In genomic region chr1:58884706-58885661, GRCh38 we compare ENCODE assay signal across 8 cellular contexts.
DNase-seq lines count a peak whose midpoint lies in the region; ATAC-seq and TF ChIP-seq lines count a peak whose summit lies in the region.
"Had no signal": no experiment of that assay in that cellular context is flagged by ENCODE, and none has a peak within 500 bp of the region (broad histone marks: within the 10 kb centered on the region; RNA-seq: fewer than 3 reads in every experiment).

No MANE protein-coding gene starts in this region.

- H3K9me2 ChIP-seq in PC-3 (replicated peaks; ENCODE audit: low read length): no peaks in the 10 kb centered on the region

- CTCF ChIA-PET in PC-3 (lab: Charles Lee): no interaction called here

- H3K79me2 ChIP-seq in PC-3 (ENCODE audit: low read length): no peaks in the 10 kb centered on the region

- peak overlapping the region; percentile 22 to 95 for H3K27ac Mint-ChIP-seq in stimulated activated naive CD8-positive, alpha-beta T cell treated with anti-CD3 and anti-CD28 coated beads, Interleukin-15, amount 100 ng/mL, for 72 hours
- H3K27ac Mint-ChIP-seq in stimulated activated memory B cell treated with anti-CD40 and anti-IgM and Interleukin-4, amounts not matched to agents 10 μg/mL and 1 μg/mL and 100 μg/mL, for 72 hours: no peak overlapping the region

- no peaks in the 10 kb centered on the region for H3K27me3 Mint-ChIP-seq in stimulated activated naive CD8-positive, alpha-beta T cell treated with anti-CD3 and anti-CD28 coated beads, Interleukin-15, amount 100 ng/mL, for 72 hours
- no peaks in the 10 kb centered on the region for H3K27me3 Mint-ChIP-seq in stimulated activated memory B cell treated with anti-CD40 and anti-IgM and Interleukin-4, amounts not matched to agents 10 μg/mL and 1 μg/mL and 100 μg/mL, for 72 hours

- POLR2A ChIA-PET in PC-3 (lab: Charles Lee; ENCODE audit: unreplicated experiment): interaction anchor here (0.6 kb wide), 1 partner anchor 18 kb away, joined by 4 read pairs; no protein-coding TSS in a partner anchor

- in situ Hi-C loops in KBM-7 (cut with MboI; ENCODE audit: low pct_unique_long_range_greater_than_20kb, low sequenced_read_pairs): no loop called here

- no peaks in the 10 kb centered on the region for H3K9me3 Mint-ChIP-seq in stimulated activated naive CD8-positive, alpha-beta T cell treated with anti-CD3 and anti-CD28 coated beads, Interleukin-15, amount 100 ng/mL, for 72 hours
- no peaks in the 10 kb centered on the region for H3K9me3 Mint-ChIP-seq in stimulated activated memory B cell treated with anti-CD40 and anti-IgM and Interleukin-4, amounts not matched to agents 10 μg/mL and 1 μg/mL and 100 μg/mL, for 72 hours

- no TSS peak for BruUV-seq in PC-3 (replicated peaks; lab: Mats Ljungman, UMichigan)

- DNase-seq in KBM-7 (peak; percentile 49), PC-3 (peak; percentile 53), heart right ventricle (no peak)
- DNase-seq in stimulated activated naive CD8-positive, alpha-beta T cell treated with anti-CD3 and anti-CD28 coated beads, Interleukin-15, amount 100 ng/mL, for 72 hours: peak; percentile 17 to 31
- DNase-seq: MM.1S had no signal

- H2AFZ ChIP-seq in PC-3 (ENCODE audit: low read length): no peak overlapping the region; the same call in 1 of the 2 replicates

- H3K4me3 ChIP-seq in PC-3 (ENCODE audit: low read length) (no peak overlapping the region), heart right ventricle (no peak overlapping the region)

- intact Hi-C loops in PC-3 (cut with micrococcal nuclease): no loop called here
- intact Hi-C loops in heart right ventricle (cut with DNase I): loop anchor here in 2 of 10 donors (5.0 kb wide), 2 partner anchors 68 to 93 kb away; no protein-coding TSS in a partner anchor

- H3K4me2 ChIP-seq in PC-3 (ENCODE audit: low read length): peak overlapping the region; percentile 6; the same call in 1 of the 2 replicates

- H3K4me3 Mint-ChIP-seq in stimulated activated naive CD8-positive, alpha-beta T cell treated with anti-CD3 and anti-CD28 coated beads, Interleukin-15, amount 100 ng/mL, for 72 hours: peak overlapping the region; percentile 43 to 74
- no peak overlapping the region for H3K4me3 Mint-ChIP-seq in stimulated activated memory B cell treated with anti-CD40 and anti-IgM and Interleukin-4, amounts not matched to agents 10 μg/mL and 1 μg/mL and 100 μg/mL, for 72 hours

- peaks cover 61% of the 10 kb centered on the region for H3K4me1 Mint-ChIP-seq in stimulated activated naive CD8-positive, alpha-beta T cell treated with anti-CD3 and anti-CD28 coated beads, Interleukin-15, amount 100 ng/mL, for 72 hours
- peaks cover 12% of the 10 kb centered on the region for H3K4me1 Mint-ChIP-seq in stimulated activated memory B cell treated with anti-CD40 and anti-IgM and Interleukin-4, amounts not matched to agents 10 μg/mL and 1 μg/mL and 100 μg/mL, for 72 hours

- H3K9me3 ChIP-seq in PC-3 (ENCODE audit: low read length) (no peaks in the 10 kb centered on the region), heart right ventricle (no peaks in the 10 kb centered on the region)

- no peak overlapping the region for H3K9ac ChIP-seq in PC-3 (ENCODE audit: low read length)

- no peaks in the 10 kb centered on the region for H3F3A ChIP-seq in PC-3 (ENCODE audit: low read length, unreplicated experiment)

- no peak overlapping the region for H3K27ac ChIP-seq in PC-3 (ENCODE audit: low read length)
- H3K27ac ChIP-seq in heart right ventricle: peak overlapping the region in 9 of 10 donors; percentile 17 to 89 (median 76)

- H3K36me3 Mint-ChIP-seq in stimulated activated memory B cell treated with anti-CD40 and anti-IgM and Interleukin-4, amounts not matched to agents 10 μg/mL and 1 μg/mL and 100 μg/mL, for 72 hours: no peaks in the 10 kb centered on the region

- H3K27me3 ChIP-seq in PC-3 (ENCODE audit: low read length) (no peaks in the 10 kb centered on the region), heart right ventricle (no peaks in the 10 kb centered on the region)

- peak; percentile 16 for ATAC-seq in PC-3
- peak in 6 of 8 donors; percentile 26 to 57 (median 32) for ATAC-seq in heart right ventricle
- peak; percentile 65 for ATAC-seq in stimulated activated naive CD8-positive, alpha-beta T cell treated with anti-CD3 and anti-CD28 coated beads, Interleukin-15, amount 100 ng/mL, for 72 hours
- ATAC-seq in stimulated activated memory B cell treated with anti-CD40 and anti-IgM and Interleukin-4, amounts not matched to agents 10 μg/mL and 1 μg/mL and 100 μg/mL, for 72 hours: no peak
- no peak for ATAC-seq in HG03108 (IDR thresholded peaks at IDR 0.05; ENCODE audit: unreplicated experiment)
- ATAC-seq in GM18858 (IDR thresholded peaks at IDR 0.05; ENCODE audit: unreplicated experiment): no peak

- WGBS in heart right ventricle, 2 donors: 44 to 50% methylated on average over 8 of the region's 8 CpGs

- TF ChIP-seq CTCF in PC-3 (conservative IDR thresholded peaks at IDR 0.05; ENCODE audit: low read depth, low read length) (no peak), heart right ventricle (IDR thresholded peaks at IDR 0.05) (no peak)

- H3K4me1 ChIP-seq in PC-3 (ENCODE audit: insufficient read depth, low read length): peaks cover 55% of the 10 kb centered on the region
- peaks cover 13 to 85% (median 54%) of the 10 kb centered on the region in 9 donors for H3K4me1 ChIP-seq in heart right ventricle

- H3K36me3 ChIP-seq in PC-3 (ENCODE audit: low read depth, low read length) (no peaks in the 10 kb centered on the region), heart right ventricle (no peaks in the 10 kb centered on the region)

- H4K20me1 ChIP-seq in PC-3 (ENCODE audit: low read length): no peaks in the 10 kb centered on the region

Comparison
In these comparisons a context has a peak if more than half of its experiments do, and no peak if none do; other contexts are left out.
1. DNase-seq: peak in KBM-7 (single experiment), PC-3 (single experiment) and stimulated activated naive CD8-positive, alpha-beta T cell treated with anti-CD3 and anti-CD28 coated beads, Interleukin-15, amount 100 ng/mL, for 72 hours (2 of 2); none in heart right ventricle (0 of 2).
2. ATAC-seq: peak in PC-3 (single experiment), heart right ventricle (6 of 8) and stimulated activated naive CD8-positive, alpha-beta T cell treated with anti-CD3 and anti-CD28 coated beads, Interleukin-15, amount 100 ng/mL, for 72 hours (single experiment); none in stimulated activated memory B cell treated with anti-CD40 and anti-IgM and Interleukin-4, amounts not matched to agents 10 μg/mL and 1 μg/mL and 100 μg/mL, for 72 hours (single experiment), HG03108 (single experiment) and GM18858 (single experiment).